8 cellular contexts compared by ENCODE assay signal in genomic region chr7:101169838-101170531, GRCh38. TPM values are rescaled to one million over a fixed set of nuclear protein-coding genes. Genes with fewer than 3 reads are reported as not detected.
DNase-seq lines count a peak whose midpoint lies in the region; ATAC-seq and TF ChIP-seq lines count a peak whose summit lies in the region.

No MANE protein-coding gene starts in this region.

- H3K79me2 ChIP-seq in DOHH2 (ENCODE audit: control insufficient read depth, low read length), result no peaks in the 10 kb centered on the region

- H3K4me3 Mint-ChIP-seq in activated naive CD4-positive, alpha-beta T cell treated with anti-CD3 and anti-CD28 coated beads for 36 hours, result no peak overlapping the region

- no peak overlapping the region for H3K27ac ChIP-seq in DOHH2 (ENCODE audit: low read depth, low read length)
- H3K27ac ChIP-seq in aorta (ENCODE audit: low read depth in 1 of 2, low read length in 2 of 2), result no peak overlapping the region

- CTCF ChIA-PET in activated naive CD4-positive, alpha-beta T cell treated with anti-CD3 and anti-CD28 coated beads for 36 hours (lab: Charles Lee), result interaction anchor here (0.6 to 2.8 kb wide), 12 partner anchors 16 to 1247 kb away, joined by 3 to 16 read pairs (median 4); partner anchors contain the start of gene AP1S1

- H3K27ac Mint-ChIP-seq in activated naive CD4-positive, alpha-beta T cell treated with anti-CD3 and anti-CD28 coated beads for 36 hours, result no peak overlapping the region

- peaks cover 26% of the 10 kb centered on the region for H4K20me1 ChIP-seq in DOHH2 (ENCODE audit: control insufficient read depth, insufficient read depth, low read depth, low read length)

- TF ChIP-seq CTCF in DOHH2 (IDR thresholded peaks at IDR 0.05; ENCODE audit: low read depth, low read length, poor library complexity, severe bottlenecking), result peak; percentile 100

- H3K4me3 ChIP-seq in DOHH2 (ENCODE audit: low read length) (no peak overlapping the region), aorta (ENCODE audit: low read length in 2 of 2) (no peak overlapping the region)

- H3K4me1 ChIP-seq in DOHH2 (ENCODE audit: control insufficient read depth, low read length) (peaks cover 50% of the 10 kb centered on the region), aorta (ENCODE audit: control insufficient read depth in 1 of 2, insufficient read depth in 2 of 2, low read length in 2 of 2) (no peaks in the 10 kb centered on the region)

- H3K9me3 Mint-ChIP-seq in activated naive CD4-positive, alpha-beta T cell treated with anti-CD3 and anti-CD28 coated beads for 36 hours, result no peaks in the 10 kb centered on the region

- DNase-seq in HuH-7.5 (ENCODE audit: low spot score) (peak; percentile 90), SKM-1 (lab: John Stamatoyannopoulos, UW; ENCODE audit: unreplicated experiment) (peak; percentile 52), Right ventricle myocardium superior (peak; percentile 83), posterior vena cava (ENCODE audit: low spot score) (peak; percentile 91), aorta (peak; percentile 78 to 92)
- peak; percentile 84 for DNase-seq in activated naive CD4-positive, alpha-beta T cell treated with anti-CD3 and anti-CD28 coated beads for 36 hours

- no peaks in the 10 kb centered on the region for H3K9me2 ChIP-seq in DOHH2 (replicated peaks; ENCODE audit: control insufficient read depth, low read length)

- peaks cover 79% of the 10 kb centered on the region for H3K4me1 Mint-ChIP-seq in activated naive CD4-positive, alpha-beta T cell treated with anti-CD3 and anti-CD28 coated beads for 36 hours (ENCODE audit: low read depth)

- H3F3A ChIP-seq in DOHH2 (ENCODE audit: control insufficient read depth, insufficient read depth), result peaks cover 3% of the 10 kb centered on the region; the same call in 1 of the 2 replicates

- H3K27me3 ChIP-seq in DOHH2 (ENCODE audit: control insufficient read depth, low read length) (peaks cover 76% of the 10 kb centered on the region), aorta (ENCODE audit: control insufficient read depth in 1 of 2, insufficient read depth in 2 of 2, low read length in 1 of 2) (peaks cover 0 to 4% of the 10 kb centered on the region in 2 donors)

- ATAC-seq in Right ventricle myocardium superior (ENCODE audit: poor library complexity) (peak; percentile 48), aorta (ENCODE audit: low FRiP score) (peak; percentile 71), GM19455 (IDR thresholded peaks at IDR 0.05; ENCODE audit: unreplicated experiment) (no peak)

- intact Hi-C loops in activated naive CD4-positive, alpha-beta T cell treated with anti-CD3 and anti-CD28 coated beads for 36 hours (cut with micrococcal nuclease), result loop anchor here (1.0 to 10.0 kb wide), 5 partner anchors 22 to 275 kb away; partner anchors contain the start of gene ACHE
- intact Hi-C loops in Right ventricle myocardium superior (cut with DNase I) (no loop called here), posterior vena cava (cut with DNase I) (loop anchor here in 1 of 2 donors (10.0 kb wide), 1 partner anchor 105 kb away; no protein-coding TSS in a partner anchor), aorta (cut with DNase I) (loop anchor here in 1 of 2 donors (2.0 to 10.0 kb wide), 2 partner anchors 25 to 275 kb away; partner anchors contain the start of gene ACHE)

- H3K36me3 ChIP-seq in DOHH2 (ENCODE audit: control insufficient read depth, low read length) (no peaks in the 10 kb centered on the region), aorta (ENCODE audit: control insufficient read depth in 1 of 2, insufficient read depth in 2 of 2, low read length in 1 of 2) (no peaks in the 10 kb centered on the region)

- H3K36me3 Mint-ChIP-seq in activated naive CD4-positive, alpha-beta T cell treated with anti-CD3 and anti-CD28 coated beads for 36 hours (ENCODE audit: low read depth), result no peaks in the 10 kb centered on the region

- 1 to 2% methylated on average over 28 to 32 of the region's 32 CpGs for WGBS in aorta, 2 donors

- H3K4me2 ChIP-seq in DOHH2 (ENCODE audit: low read length), result peak overlapping the region; percentile 9

- H3K9me3 ChIP-seq in DOHH2 (ENCODE audit: control insufficient read depth, insufficient read depth, low read length) (no peaks in the 10 kb centered on the region), aorta (ENCODE audit: control insufficient read depth, low read length) (no peaks in the 10 kb centered on the region)

- H3K27me3 Mint-ChIP-seq in activated naive CD4-positive, alpha-beta T cell treated with anti-CD3 and anti-CD28 coated beads for 36 hours (ENCODE audit: low read depth), result peaks cover 79% of the 10 kb centered on the region

RNA-seq across cellular contexts. Expression of gene VGF, which starts 4.6 kb away (rescaled TPM):
- not detected for total RNA-seq in activated naive CD4-positive, alpha-beta T cell treated with anti-CD3 and anti-CD28 coated beads for 36 hours
- total RNA-seq in Right ventricle myocardium superior (not detected), posterior vena cava (not detected), aorta (not detected)
- not detected for polyA plus RNA-seq in aorta

RNA-seq across cellular contexts. Expression of gene NAT16, which starts 10.1 kb away (rescaled TPM):
- total RNA-seq in activated naive CD4-positive, alpha-beta T cell treated with anti-CD3 and anti-CD28 coated beads for 36 hours, result not detected
- total RNA-seq in Right ventricle myocardium superior, result not detected
- not detected for total RNA-seq in posterior vena cava
- total RNA-seq in aorta, result not detected
- polyA plus RNA-seq in aorta, result not detected

RNA-seq across cellular contexts. Expression of gene AP1S1, which starts 15.7 kb away (rescaled TPM):
- total RNA-seq in activated naive CD4-positive, alpha-beta T cell treated with anti-CD3 and anti-CD28 coated beads for 36 hours, result 10 to 100 TPM; 40.6 to 43.5 TPM
- total RNA-seq in Right ventricle myocardium superior, result 14.1 TPM
- 10 to 100 TPM; 21.5 to 22.7 TPM for total RNA-seq in posterior vena cava
- total RNA-seq in aorta, result 10 to 100 TPM; 21.3 to 26.9 TPM
- 10 to 100 TPM; 16.8 to 51.2 TPM for polyA plus RNA-seq in aorta

RNA-seq across cellular contexts. Expression of gene MOGAT3, which starts 30.9 kb away (rescaled TPM):
- not detected for total RNA-seq in activated naive CD4-positive, alpha-beta T cell treated with anti-CD3 and anti-CD28 coated beads for 36 hours
- total RNA-seq in Right ventricle myocardium superior (not detected), posterior vena cava (not detected), aorta (not detected)
- polyA plus RNA-seq in aorta, result 1 to 10 TPM in 1 of 2 donors, not detected in 1; 5.4 TPM

RNA-seq across cellular contexts. Expression of gene SERPINE1, which starts 43.1 kb away (rescaled TPM):
- total RNA-seq in activated naive CD4-positive, alpha-beta T cell treated with anti-CD3 and anti-CD28 coated beads for 36 hours, result under 1 TPM in 1 of 2 experiments, not detected in 1; 0.07 TPM
- total RNA-seq in Right ventricle myocardium superior, result 1.6 TPM
- 100 to 1,000 TPM in 1 of 2 donors, 10 to 100 TPM in 1; 77.3 to 240 TPM for total RNA-seq in posterior vena cava
- 100 to 1,000 TPM in 1 of 2 donors, 10 to 100 TPM in 1; 57.1 to 693 TPM for total RNA-seq in aorta
- 100 to 1,000 TPM in 1 of 2 donors, 10 to 100 TPM in 1; 71.5 to 137 TPM for polyA plus RNA-seq in aorta
